22 cellular contexts compared by ENCODE assay signal in the genomic region with DNA sequence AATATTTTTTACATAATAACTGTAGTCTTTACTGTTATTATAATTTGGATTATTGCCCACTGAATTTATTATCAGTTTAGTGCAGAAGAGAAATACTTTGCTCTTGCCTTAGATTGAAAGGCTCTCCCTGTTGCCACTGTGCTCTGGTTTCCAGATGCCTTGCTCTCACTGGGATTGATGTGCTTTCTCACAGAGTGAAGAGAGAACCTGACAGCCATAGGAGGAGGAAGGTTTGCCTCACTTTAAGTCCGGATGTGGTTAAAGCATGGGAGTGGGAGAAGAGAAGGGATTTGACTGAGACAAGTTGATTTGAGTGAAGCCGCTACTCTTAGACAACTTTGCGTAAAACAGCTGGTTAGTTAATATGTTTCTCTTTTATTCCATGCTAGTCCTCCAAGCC.
DNase-seq lines count a peak whose midpoint lies in the region; ATAC-seq and TF ChIP-seq lines count a peak whose summit lies in the region.
"Had no signal": no experiment of that assay in that cellular context is flagged by ENCODE, and none has a peak within 500 bp of the region (broad histone marks: within the 10 kb centered on the region; RNA-seq: fewer than 3 reads in every experiment).

No MANE protein-coding gene starts in this region.

- H2BK120ac ChIP-seq in mesendoderm (ENCODE audit: low read depth, low read length), result no peak overlapping the region

- H3K27me3 ChIP-seq in DND-41 (ENCODE audit: insufficient read depth, low read length, poor library complexity), result no peaks in the 10 kb centered on the region
- H3K27me3 ChIP-seq in mesendoderm (ENCODE audit: insufficient read depth, low read length, poor library complexity), result no peaks in the 10 kb centered on the region
- no peaks in the 10 kb centered on the region for H3K27me3 ChIP-seq in upper lobe of left lung
- H3K27me3 ChIP-seq: SJSA1 had no signal

- H3K4me3 Mint-ChIP-seq in WTC11 (no peak overlapping the region), Calu3 (ENCODE audit: low read depth, unreplicated experiment) (no peak overlapping the region)
- H3K4me3 Mint-ChIP-seq: B cell, CD14-positive monocyte, IgD-negative memory B cell, T-helper 17 cell had no signal

- H4K5ac ChIP-seq in mesendoderm (ENCODE audit: low read length), result no peak overlapping the region

- H3K9ac ChIP-seq in DND-41 (ENCODE audit: low read depth, low read length) (no peak overlapping the region; the same call in 1 of the 2 replicates), mesendoderm (ENCODE audit: low read length) (no peak overlapping the region)

- no peak overlapping the region for H3K23ac ChIP-seq in mesendoderm (ENCODE audit: low read length)

- no peak overlapping the region for H3K4ac ChIP-seq in mesendoderm (ENCODE audit: low read depth, low read length)

- H3K18ac ChIP-seq in mesendoderm (ENCODE audit: low read length), result no peak overlapping the region

- peak; percentile 98 for ATAC-seq in DND-41 (ENCODE audit: insufficient read depth, low read depth)
- no peak for ATAC-seq in WTC11
- no peak for ATAC-seq in upper lobe of left lung (ENCODE audit: low FRiP score in 2 of 2)
- ATAC-seq: A549, HCT116, Right ventricle myocardium inferior, T-helper 17 cell had no signal

- intact Hi-C loops in Calu3 (cut with micrococcal nuclease; ENCODE audit: unreplicated experiment), result no loop called here

- no peaks in the 10 kb centered on the region for H3K79me1 ChIP-seq in mesendoderm (ENCODE audit: low read length)

- H3K4me1 ChIP-seq in DND-41 (ENCODE audit: insufficient read depth, low read length) (peaks cover 40% of the 10 kb centered on the region), mesendoderm (ENCODE audit: control insufficient read depth, low read depth, low read length) (no peaks in the 10 kb centered on the region), upper lobe of left lung (no peaks in the 10 kb centered on the region)
- H3K4me1 ChIP-seq: SJSA1 had no signal

- no peaks in the 10 kb centered on the region for H3K36me3 Mint-ChIP-seq in WTC11
- H3K36me3 Mint-ChIP-seq in Calu3 (ENCODE audit: insufficient read depth, unreplicated experiment), result no peaks in the 10 kb centered on the region

- CTCF ChIA-PET in WTC11 (lab: Charles Lee) (no interaction called here), Calu3 (lab: Charles Lee) (interaction anchor here (0.5 kb wide), 1 partner anchor 8 kb away, joined by 3 read pairs; no protein-coding TSS in a partner anchor)

- TF ChIP-seq POLR2A in upper lobe of left lung (IDR thresholded peaks at IDR 0.05), result no peak

- H3K36me3 ChIP-seq in DND-41 (ENCODE audit: insufficient read depth, low read length) (no peaks in the 10 kb centered on the region), mesendoderm (ENCODE audit: control insufficient read depth, insufficient read depth, low read length) (no peaks in the 10 kb centered on the region), upper lobe of left lung (no peaks in the 10 kb centered on the region)
- H3K36me3 ChIP-seq: SJSA1 had no signal

- H2AFZ ChIP-seq in DND-41 (ENCODE audit: low read depth, low read length), result no peak overlapping the region

- no peak overlapping the region for H2BK5ac ChIP-seq in mesendoderm (ENCODE audit: low read length)

- no peaks in the 10 kb centered on the region for H3K79me2 ChIP-seq in DND-41 (ENCODE audit: insufficient read depth, low read length)
- no peaks in the 10 kb centered on the region for H3K79me2 ChIP-seq in mesendoderm (ENCODE audit: control insufficient read depth, insufficient read depth, low read length)

- BruUV-seq in Calu3 (replicated peaks; lab: Mats Ljungman, UMichigan), result no TSS peak

- TF ChIP-seq EP300 in upper lobe of left lung (IDR thresholded peaks at IDR 0.05), result no peak

- peak overlapping the region; percentile 5 for H3K56ac ChIP-seq in mesendoderm (ENCODE audit: low read length)

- H3K4me2 ChIP-seq in DND-41 (ENCODE audit: insufficient read depth, low read length) (peak overlapping the region; percentile 50), mesendoderm (ENCODE audit: low read length) (no peak overlapping the region)
- H3K4me2 ChIP-seq: A549 had no signal

- POLR2A ChIA-PET in WTC11 (lab: Charles Lee), result no interaction called here

- peak; percentile 62 for DNase-seq in DND-41
- DNase-seq in NCI-H1105 treated with DMSO at 0.1 percent for 48 hours (lab: John Stamatoyannopoulos, UW), result peak; percentile 63
- DNase-seq in WTC11 (ENCODE audit: low spot score), result no peak
- no peak for DNase-seq in mesendoderm
- DNase-seq in upper lobe of left lung, result no peak
- DNase-seq in Calu3, result no peak
- no peak for DNase-seq in activated naive CD4-positive, alpha-beta T cell treated with anti-CD3 and anti-CD28 coated beads, Interleukin-2, amount 50 U/mL, for 16 hours
- DNase-seq: Karpas-422, MV-4-11, NCI-H1436, NCI-H187 treated with DMSO at 0.1 percent for 48 hours, NCI-H2107, NCI-H446 treated with DMSO at 0.1 percent for 48 hours, SW 1271, T-helper 17 cell had no signal

- H3K9me3 ChIP-seq in DND-41 (ENCODE audit: insufficient read depth, low read length, severe bottlenecking) (no peaks in the 10 kb centered on the region), upper lobe of left lung (no peaks in the 10 kb centered on the region)
- H3K9me3 ChIP-seq: A549, SJSA1 had no signal

- H2BK15ac ChIP-seq in mesendoderm (replicated peaks; ENCODE audit: low read depth), result no peak overlapping the region

- no peak overlapping the region for H4K8ac ChIP-seq in mesendoderm (ENCODE audit: low read depth, low read length)

- H3K27ac ChIP-seq in DND-41 (ENCODE audit: low read length) (peak overlapping the region; percentile 33), mesendoderm (ENCODE audit: low read depth, low read length) (no peak overlapping the region), upper lobe of left lung (no peak overlapping the region)
- H3K27ac ChIP-seq: A549, SJSA1 had no signal

- no peak overlapping the region for H2AK5ac ChIP-seq in mesendoderm (ENCODE audit: low read length)

- H3K27ac Mint-ChIP-seq in WTC11 (peak overlapping the region; percentile 17; the same call in 1 of the 2 replicates), Calu3 (ENCODE audit: unreplicated experiment) (no peak overlapping the region)
- H3K27ac Mint-ChIP-seq: B cell, T-helper 17 cell had no signal

- H3K4me3 ChIP-seq in DND-41 (ENCODE audit: low read depth in 1 of 2, low read length in 2 of 2) (no peak overlapping the region; a peak in 1 of 4 replicates), mesendoderm (ENCODE audit: low read length) (no peak overlapping the region), upper lobe of left lung (no peak overlapping the region)
- H3K4me3 ChIP-seq: A549, SJSA1 had no signal

- no CpG with 5 or more reads among the region's 3 CpGs for WGBS in mesendoderm (ENCODE audit: extremely low coverage, insufficient coverage, low lambda C conversion rate)
- 97 to 99% methylated on average over 3 of the region's 3 CpGs for WGBS in upper lobe of left lung, 2 donors

- H3K9me3 Mint-ChIP-seq in WTC11, result no peaks in the 10 kb centered on the region
- H3K9me3 Mint-ChIP-seq in Calu3 (ENCODE audit: low read depth, unreplicated experiment), result no peaks in the 10 kb centered on the region
- H3K9me3 Mint-ChIP-seq: CD14-positive monocyte, IgD-negative memory B cell had no signal

- H3K27me3 Mint-ChIP-seq in WTC11 (ENCODE audit: low read depth), result no peaks in the 10 kb centered on the region
- no peaks in the 10 kb centered on the region for H3K27me3 Mint-ChIP-seq in Calu3 (ENCODE audit: unreplicated experiment)
- H3K27me3 Mint-ChIP-seq: B cell, IgD-negative memory B cell, T-helper 17 cell had no signal

- H3K4me1 Mint-ChIP-seq in WTC11 (peaks cover 24% of the 10 kb centered on the region), Calu3 (ENCODE audit: low read depth, unreplicated experiment) (no peaks in the 10 kb centered on the region)
- H3K4me1 Mint-ChIP-seq: CD14-positive monocyte had no signal

- TF ChIP-seq CTCF in DND-41 (IDR thresholded peaks at IDR 0.05; ENCODE audit: borderline replicate concordance, extremely low read depth, low read length, poor library complexity, severe bottlenecking) (no peak), WTC11 (IDR thresholded peaks at IDR 0.05) (no peak), upper lobe of left lung (IDR thresholded peaks at IDR 0.05) (no peak), Calu3 (IDR thresholded peaks at IDR 0.05; ENCODE audit: unreplicated experiment) (no peak)

- no peaks in the 10 kb centered on the region for H4K20me1 ChIP-seq in DND-41 (ENCODE audit: insufficient read depth, low read length)

TF ChIP-seq in WTC11, 78 proteins besides CTCF, POLR2A, EP300 and RAD21 (continues in another document):
- TF ChIP-seq, protein P1, sequence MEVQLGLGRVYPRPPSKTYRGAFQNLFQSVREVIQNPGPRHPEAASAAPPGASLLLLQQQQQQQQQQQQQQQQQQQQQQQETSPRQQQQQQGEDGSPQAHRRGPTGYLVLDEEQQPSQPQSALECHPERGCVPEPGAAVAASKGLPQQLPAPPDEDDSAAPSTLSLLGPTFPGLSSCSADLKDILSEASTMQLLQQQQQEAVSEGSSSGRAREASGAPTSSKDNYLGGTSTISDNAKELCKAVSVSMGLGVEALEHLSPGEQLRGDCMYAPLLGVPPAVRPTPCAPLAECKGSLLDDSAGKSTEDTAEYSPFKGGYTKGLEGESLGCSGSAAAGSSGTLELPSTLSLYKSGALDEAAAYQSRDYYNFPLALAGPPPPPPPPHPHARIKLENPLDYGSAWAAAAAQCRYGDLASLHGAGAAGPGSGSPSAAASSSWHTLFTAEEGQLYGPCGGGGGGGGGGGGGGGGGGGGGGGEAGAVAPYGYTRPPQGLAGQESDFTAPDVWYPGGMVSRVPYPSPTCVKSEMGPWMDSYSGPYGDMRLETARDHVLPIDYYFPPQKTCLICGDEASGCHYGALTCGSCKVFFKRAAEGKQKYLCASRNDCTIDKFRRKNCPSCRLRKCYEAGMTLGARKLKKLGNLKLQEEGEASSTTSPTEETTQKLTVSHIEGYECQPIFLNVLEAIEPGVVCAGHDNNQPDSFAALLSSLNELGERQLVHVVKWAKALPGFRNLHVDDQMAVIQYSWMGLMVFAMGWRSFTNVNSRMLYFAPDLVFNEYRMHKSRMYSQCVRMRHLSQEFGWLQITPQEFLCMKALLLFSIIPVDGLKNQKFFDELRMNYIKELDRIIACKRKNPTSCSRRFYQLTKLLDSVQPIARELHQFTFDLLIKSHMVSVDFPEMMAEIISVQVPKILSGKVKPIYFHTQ (CRISPR knock-in tag; IDR thresholded peaks at IDR 0.05), result no peak
- TF ChIP-seq ZNF396 (CRISPR knock-in tag; IDR thresholded peaks at IDR 0.05; ENCODE audit: borderline replicate concordance), result no peak
- no peak for TF ChIP-seq SMAD3 (CRISPR knock-in tag; IDR thresholded peaks at IDR 0.05; ENCODE audit: borderline replicate concordance)
- no peak for TF ChIP-seq NR1H2 (CRISPR knock-in tag; IDR thresholded peaks at IDR 0.05)
- TF ChIP-seq, protein P2, sequence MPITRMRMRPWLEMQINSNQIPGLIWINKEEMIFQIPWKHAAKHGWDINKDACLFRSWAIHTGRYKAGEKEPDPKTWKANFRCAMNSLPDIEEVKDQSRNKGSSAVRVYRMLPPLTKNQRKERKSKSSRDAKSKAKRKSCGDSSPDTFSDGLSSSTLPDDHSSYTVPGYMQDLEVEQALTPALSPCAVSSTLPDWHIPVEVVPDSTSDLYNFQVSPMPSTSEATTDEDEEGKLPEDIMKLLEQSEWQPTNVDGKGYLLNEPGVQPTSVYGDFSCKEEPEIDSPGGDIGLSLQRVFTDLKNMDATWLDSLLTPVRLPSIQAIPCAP (CRISPR knock-in tag; IDR thresholded peaks at IDR 0.05), result no peak
- TF ChIP-seq FOXK1 (CRISPR knock-in tag; IDR thresholded peaks at IDR 0.05), result no peak

Comparison
In these comparisons a context has a peak if more than half of its experiments do, and no peak if none do; other contexts are left out.
1. DNase-seq: peak in DND-41 (single experiment) and NCI-H1105 treated with DMSO at 0.1 percent for 48 hours (single experiment); none in WTC11 (single experiment), mesendoderm (single experiment), upper lobe of left lung (0 of 2), Calu3 (single experiment) and activated naive CD4-positive, alpha-beta T cell treated with anti-CD3 and anti-CD28 coated beads, Interleukin-2, amount 50 U/mL, for 16 hours (single experiment).